In genomic region chr6:11798538-11798937, GRCh38 we compare ENCODE assay signal across 1 cellular context.
TF ChIP-seq lines count a peak whose summit lies in the region.

No MANE protein-coding gene starts in this region.

TF ChIP-seq in SK-N-SH, 30 proteins besides CTCF, POLR2A, EP300 and RAD21:
- TF ChIP-seq GABPA (IDR thresholded peaks at IDR 0.05; ENCODE audit: low read depth) (no peak), USF2 (IDR thresholded peaks at IDR 0.05; ENCODE audit: borderline replicate concordance, low read depth, low read length) (no peak), MXI1 (IDR thresholded peaks at IDR 0.05; ENCODE audit: low read depth, low read length) (no peak)
